ENCODE assay signal across 8 cellular contexts in the genomic region with DNA sequence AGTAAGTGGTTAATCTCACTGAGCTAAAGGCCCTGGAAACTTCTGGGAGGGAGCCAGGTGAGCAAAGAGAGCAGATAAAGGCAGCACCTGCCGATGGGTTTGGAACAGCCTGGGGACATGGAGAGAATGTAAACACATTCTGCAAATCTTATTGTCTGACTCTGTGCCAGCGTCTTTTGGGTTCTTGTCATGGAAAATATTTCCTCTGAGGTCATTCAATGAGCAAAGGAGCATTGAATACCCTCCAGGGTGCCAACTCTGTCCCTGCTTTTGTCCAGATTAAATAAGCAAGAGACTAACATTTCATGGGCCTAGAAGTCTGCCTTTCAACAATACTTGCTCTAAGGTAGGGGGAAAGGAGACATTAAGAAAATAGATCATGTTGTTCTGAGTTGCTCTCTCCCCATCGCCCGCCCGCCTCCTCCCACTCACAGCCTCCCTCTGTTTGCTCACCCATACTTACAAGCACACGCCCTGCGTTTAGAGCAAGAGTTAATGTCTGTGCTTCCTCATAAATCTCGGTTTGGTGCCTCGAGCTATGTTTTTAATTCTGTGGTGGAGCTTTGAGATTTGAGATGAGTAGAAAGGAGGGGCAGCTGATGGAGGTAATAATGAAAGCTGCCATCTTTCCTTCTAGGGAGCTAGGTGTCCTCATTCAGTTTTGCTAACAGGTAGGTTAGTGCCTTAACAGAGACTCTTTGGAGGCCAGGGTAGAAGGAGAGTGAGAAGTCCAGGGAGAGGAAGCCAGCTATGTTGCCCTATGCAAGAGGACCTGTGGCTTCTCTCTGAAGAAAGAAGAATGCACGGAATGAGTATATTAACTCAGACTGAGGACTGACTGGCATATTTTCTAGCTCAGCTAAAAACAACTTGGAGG.
A peak's percentile ranks its signal among the peaks of the same experiment; 100 is the strongest.
DNase-seq lines count a peak whose midpoint lies in the region; FAIRE-seq and TF ChIP-seq lines count a peak whose summit lies in the region.

No MANE protein-coding gene starts in this region.

- TF ChIP-seq CTCF in GM13977 (IDR thresholded peaks at IDR 0.05; ENCODE audit: extremely low read depth, insufficient read depth, missing control alignments) (no peak), kidney (IDR thresholded peaks at IDR 0.05; ENCODE audit: borderline replicate concordance, extremely low read depth, insufficient read depth) (no peak)

- peak overlapping the region; percentile 27 for H3K4me3 Mint-ChIP-seq in activated naive CD8-positive, alpha-beta T cell

- H3K27ac Mint-ChIP-seq in activated naive CD8-positive, alpha-beta T cell = peak overlapping the region; percentile 67

- H3K4me3 ChIP-seq in mucosa of rectum (ENCODE audit: low read length in 2 of 2) (peak overlapping the region; percentile 30 to 39), kidney (ENCODE audit: low read length in 2 of 2) (no peak overlapping the region)

- H3K4me1 Mint-ChIP-seq in activated naive CD8-positive, alpha-beta T cell (ENCODE audit: low read depth) = peaks cover 36% of the 10 kb centered on the region

- H3K9me3 ChIP-seq in mucosa of rectum (ENCODE audit: control insufficient read depth in 2 of 2, low read length in 2 of 2) (no peaks in the 10 kb centered on the region), kidney (ENCODE audit: control insufficient read depth in 1 of 2, low read length in 2 of 2) (no peaks in the 10 kb centered on the region)

- peaks cover 2% of the 10 kb centered on the region for H3K36me3 Mint-ChIP-seq in activated naive CD8-positive, alpha-beta T cell

- H3K9ac ChIP-seq in mucosa of rectum (ENCODE audit: low read depth in 1 of 2, low read length in 2 of 2) = no peak overlapping the region
- no peak overlapping the region for H3K9ac ChIP-seq in kidney (ENCODE audit: low read length in 2 of 2)

- H3K36me3 ChIP-seq in mucosa of rectum (ENCODE audit: control insufficient read depth in 2 of 2, insufficient read depth in 2 of 2, low read length in 2 of 2) (no peaks in the 10 kb centered on the region), kidney (ENCODE audit: control insufficient read depth in 1 of 2, insufficient read depth in 2 of 2, low read length in 2 of 2) (no peaks in the 10 kb centered on the region)

- FAIRE-seq in kidney (lab: Jason Lieb, UNC) = no peak

- intact Hi-C loops in posterior vena cava (cut with DNase I) (no loop called here), kidney (cut with DNase I) (no loop called here)

- H3K4me1 ChIP-seq in mucosa of rectum (ENCODE audit: control insufficient read depth in 2 of 2, insufficient read depth in 2 of 2, low read length in 2 of 2) (peaks cover 9 to 31% of the 10 kb centered on the region in 2 donors), kidney (ENCODE audit: control insufficient read depth in 1 of 2, insufficient read depth in 1 of 2, low read depth in 1 of 2, low read length in 2 of 2) (no peaks in the 10 kb centered on the region)

- H3K27me3 ChIP-seq in mucosa of rectum (ENCODE audit: control insufficient read depth in 2 of 2, insufficient read depth in 2 of 2, low read length in 2 of 2) = no peaks in the 10 kb centered on the region

- H3K27ac ChIP-seq in mucosa of rectum (ENCODE audit: low read depth in 2 of 2, low read length in 2 of 2) (peak overlapping the region; percentile 84 to 85), kidney (ENCODE audit: low read depth in 2 of 2, low read length in 2 of 2) (no peak overlapping the region)

- H3K9me3 Mint-ChIP-seq in activated naive CD8-positive, alpha-beta T cell (ENCODE audit: low read depth) = no peaks in the 10 kb centered on the region

- DNase-seq in GM03348 (ENCODE audit: low spot score) = peak; percentile 12
- DNase-seq in NCI-H1930 (lab: John Stamatoyannopoulos, UW) = peak; percentile 86 to 87
- no peak for DNase-seq in GM13977 (ENCODE audit: low spot score)
- no peak for DNase-seq in posterior vena cava (ENCODE audit: low spot score)
- DNase-seq in kidney = no peak
- no peak for DNase-seq in HCEC 1CT

- no peaks in the 10 kb centered on the region for H3K27me3 Mint-ChIP-seq in activated naive CD8-positive, alpha-beta T cell

- in situ Hi-C loops in GM13977 (cut with MboI; ENCODE audit: low pct_unique_long_range_greater_than_20kb, low sequenced_read_pairs, unreplicated experiment) = no loop called here

Comparison
In these comparisons a context has a peak if more than half of its experiments do, and no peak if none do; other contexts are left out.
1. DNase-seq: peak in GM03348 (single experiment) and NCI-H1930 (2 of 2); none in GM13977 (single experiment), posterior vena cava (single experiment), kidney (single experiment) and HCEC 1CT (single experiment).
2. H3K27ac ChIP-seq: peak in mucosa of rectum (2 of 2); none in kidney (0 of 2).
3. H3K4me3 ChIP-seq: peak in mucosa of rectum (2 of 2); none in kidney (0 of 2).